8 cellular contexts compared by ENCODE assay signal in the genomic region with DNA sequence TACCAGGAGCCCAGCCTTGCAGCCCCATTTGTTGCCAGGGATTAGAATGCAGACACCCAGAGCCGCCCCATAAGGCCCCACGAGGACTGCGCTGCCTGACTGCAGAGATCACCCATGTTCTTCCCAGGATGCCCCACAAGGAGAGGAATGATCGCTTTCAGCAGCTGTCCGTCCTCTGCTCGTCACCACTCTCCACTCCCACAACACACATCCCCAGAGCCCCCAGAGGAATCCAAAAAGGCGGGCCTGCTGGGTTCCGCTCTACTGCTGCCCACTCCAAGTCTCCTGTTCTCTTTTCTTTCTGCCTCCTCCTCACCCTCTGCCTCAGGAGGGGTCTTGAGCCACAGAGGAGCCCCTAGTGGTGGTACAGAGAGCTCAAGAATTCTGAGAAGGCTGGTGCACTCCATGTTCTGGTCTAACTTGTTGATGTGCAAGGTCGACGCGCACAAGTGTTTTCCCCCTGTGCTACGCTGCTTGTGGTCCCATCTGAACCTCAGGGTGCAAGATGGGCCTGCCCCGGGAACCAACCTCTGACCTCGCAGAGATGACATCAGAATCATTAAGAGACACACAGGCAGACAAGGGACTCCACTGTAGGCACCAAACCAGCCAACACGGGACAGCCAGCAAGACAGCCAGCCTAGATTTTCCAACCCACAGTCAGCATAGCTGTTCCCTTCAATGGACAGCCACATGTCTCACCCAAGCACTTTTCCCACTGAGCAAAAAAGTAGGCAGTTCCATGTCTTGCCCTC. TPM values are rescaled to one million over a fixed set of nuclear protein-coding genes. Genes with fewer than 3 reads are reported as not detected.
DNase-seq lines count a peak whose midpoint lies in the region; ATAC-seq and TF ChIP-seq lines count a peak whose summit lies in the region.

No MANE protein-coding gene starts in this region.

- H3K27me3 Mint-ChIP-seq in CD4-positive, CD25-positive, alpha-beta regulatory T cell, result no peaks in the 10 kb centered on the region
- H3K27me3 Mint-ChIP-seq in endodermal cell (ENCODE audit: insufficient read depth) (no peaks in the 10 kb centered on the region), nephron progenitor cell (ENCODE audit: low read depth, poor library complexity) (no peaks in the 10 kb centered on the region)

- peak; percentile 41 for TF ChIP-seq CTCF in OCI-LY1 (IDR thresholded peaks at IDR 0.05; ENCODE audit: low read length)
- TF ChIP-seq CTCF in endodermal cell (conservative IDR thresholded peaks at IDR 0.05), result peak; percentile 78
- TF ChIP-seq CTCF in nephron progenitor cell (IDR thresholded peaks at IDR 0.05), result peak; percentile 51

- H3K4me3 ChIP-seq in CD4-positive, CD25-positive, alpha-beta regulatory T cell (ENCODE audit: low read depth, low read length), result no peak overlapping the region
- H3K4me3 ChIP-seq in OCI-LY1 (ENCODE audit: low read depth, low read length, poor library complexity, severe bottlenecking), result no peak overlapping the region
- H3K4me3 ChIP-seq in endodermal cell (ENCODE audit: low read length), result no peak overlapping the region

- no peaks in the 10 kb centered on the region for H3F3A ChIP-seq in OCI-LY1 (ENCODE audit: insufficient read depth, low read length)

- peak overlapping the region; percentile 47 for H3K27ac ChIP-seq in CD4-positive, CD25-positive, alpha-beta regulatory T cell (ENCODE audit: insufficient read depth, low read length, poor library complexity, severe bottlenecking)
- H3K27ac ChIP-seq in OCI-LY1 (ENCODE audit: low read depth, low read length, poor library complexity, severe bottlenecking), result no peak overlapping the region
- peak overlapping the region; percentile 90 for H3K27ac ChIP-seq in endodermal cell (ENCODE audit: low read depth, low read length)

- H3K4me3 Mint-ChIP-seq in CD4-positive, CD25-positive, alpha-beta regulatory T cell, result peak overlapping the region in 3 of 4 donors; percentile 21 to 39 (median 33)
- H3K4me3 Mint-ChIP-seq in endodermal cell (no peak overlapping the region), nephron progenitor cell (peak overlapping the region; percentile 60)

- H3K4me1 ChIP-seq in CD4-positive, CD25-positive, alpha-beta regulatory T cell (ENCODE audit: control insufficient read depth, insufficient read depth, low read length, poor library complexity, severe bottlenecking), result peaks cover 89% of the 10 kb centered on the region
- no peaks in the 10 kb centered on the region for H3K4me1 ChIP-seq in OCI-LY1 (ENCODE audit: insufficient read depth, low read length, severe bottlenecking)
- peaks cover 33% of the 10 kb centered on the region for H3K4me1 ChIP-seq in endodermal cell (ENCODE audit: control insufficient read depth, insufficient read depth, low read length)

- no peaks in the 10 kb centered on the region for H3K79me2 ChIP-seq in OCI-LY1 (ENCODE audit: insufficient read depth, low read length)

- peaks cover 33 to 88% (median 48%) of the 10 kb centered on the region in 4 donors for H3K4me1 Mint-ChIP-seq in CD4-positive, CD25-positive, alpha-beta regulatory T cell
- H3K4me1 Mint-ChIP-seq in endodermal cell, result peaks cover 54% of the 10 kb centered on the region
- H3K4me1 Mint-ChIP-seq in nephron progenitor cell, result peaks cover 77% of the 10 kb centered on the region

- ATAC-seq in CD4-positive, CD25-positive, alpha-beta regulatory T cell (ENCODE audit: low read depth in 2 of 2), result no peak
- no peak for ATAC-seq in sciatic nerve
- no peak for ATAC-seq in HG02798 (IDR thresholded peaks at IDR 0.05; ENCODE audit: poor library complexity, unreplicated experiment)
- no peak for ATAC-seq in GM18519 (IDR thresholded peaks at IDR 0.05; ENCODE audit: low FRiP score, unreplicated experiment)

- no peak for DNase-seq in CD4-positive, CD25-positive, alpha-beta regulatory T cell
- DNase-seq in endodermal cell (peak; percentile 87), nephron progenitor cell (peak; percentile 43), sciatic nerve (ENCODE audit: low spot score) (no peak), NCI-H1694 (lab: John Stamatoyannopoulos, UW) (no peak)

- H3K27me3 ChIP-seq in CD4-positive, CD25-positive, alpha-beta regulatory T cell (ENCODE audit: control insufficient read depth, insufficient read depth, low read length), result no peaks in the 10 kb centered on the region
- no peaks in the 10 kb centered on the region for H3K27me3 ChIP-seq in OCI-LY1 (ENCODE audit: insufficient read depth, low read length)
- no peaks in the 10 kb centered on the region for H3K27me3 ChIP-seq in endodermal cell (ENCODE audit: control insufficient read depth, insufficient read depth, low read length, poor library complexity, severe bottlenecking)

- H3K9ac ChIP-seq in OCI-LY1 (ENCODE audit: low read length), result no peak overlapping the region
- peak overlapping the region; percentile 21 for H3K9ac ChIP-seq in endodermal cell (ENCODE audit: extremely low read depth, low read length, poor library complexity, severe bottlenecking)

- H3K4me2 ChIP-seq in OCI-LY1 (ENCODE audit: low read length), result no peak overlapping the region

- no peaks in the 10 kb centered on the region for H3K36me3 Mint-ChIP-seq in CD4-positive, CD25-positive, alpha-beta regulatory T cell
- H3K36me3 Mint-ChIP-seq in endodermal cell (ENCODE audit: low read depth) (no peaks in the 10 kb centered on the region), nephron progenitor cell (ENCODE audit: low read depth) (no peaks in the 10 kb centered on the region)

- no peaks in the 10 kb centered on the region for H3K9me2 ChIP-seq in OCI-LY1 (ENCODE audit: low read depth, low read length)

- H2AFZ ChIP-seq in OCI-LY1 (ENCODE audit: low read length), result no peak overlapping the region

- no peaks in the 10 kb centered on the region for H3K9me3 ChIP-seq in CD4-positive, CD25-positive, alpha-beta regulatory T cell (ENCODE audit: control insufficient read depth in 2 of 2, low read length in 2 of 2)
- H3K9me3 ChIP-seq in OCI-LY1 (ENCODE audit: low read length) (no peaks in the 10 kb centered on the region), endodermal cell (ENCODE audit: control insufficient read depth, low read length) (no peaks in the 10 kb centered on the region)

- peak overlapping the region; percentile 81 to 91 (median 89) for H3K27ac Mint-ChIP-seq in CD4-positive, CD25-positive, alpha-beta regulatory T cell
- H3K27ac Mint-ChIP-seq in endodermal cell (peak overlapping the region; percentile 86), nephron progenitor cell (peak overlapping the region; percentile 98)

- intact Hi-C loops in sciatic nerve (cut with DNase I), result no loop called here

- H3K9me3 Mint-ChIP-seq in CD4-positive, CD25-positive, alpha-beta regulatory T cell, result no peaks in the 10 kb centered on the region
- no peaks in the 10 kb centered on the region for H3K9me3 Mint-ChIP-seq in endodermal cell
- no peaks in the 10 kb centered on the region for H3K9me3 Mint-ChIP-seq in nephron progenitor cell

- WGBS in endodermal cell (ENCODE audit: insufficient coverage in 1 of 2, insufficient read length in 1 of 2), 2 experiments, result 92 to 94% methylated on average over 9 to 15 of the region's 15 CpGs

- peaks cover 5% of the 10 kb centered on the region for H3K36me3 ChIP-seq in CD4-positive, CD25-positive, alpha-beta regulatory T cell (ENCODE audit: control insufficient read depth, insufficient read depth, low read length)
- no peaks in the 10 kb centered on the region for H3K36me3 ChIP-seq in OCI-LY1 (ENCODE audit: insufficient read depth, low read length)
- H3K36me3 ChIP-seq in endodermal cell (ENCODE audit: control insufficient read depth, insufficient read depth, low read length), result no peaks in the 10 kb centered on the region

- H4K20me1 ChIP-seq in OCI-LY1 (ENCODE audit: insufficient read depth, low read length), result no peaks in the 10 kb centered on the region

RNA-seq across cellular contexts. Expression of a gene that starts 30.0 kb away (rescaled TPM):
- 205 TPM for total RNA-seq in CD4-positive, CD25-positive, alpha-beta regulatory T cell
- polyA plus RNA-seq in CD4-positive, CD25-positive, alpha-beta regulatory T cell, result 10 to 100 TPM; 64.3 to 89.5 (median 73.5) TPM
- total RNA-seq in endodermal cell (10 to 100 TPM; 58.4 to 92.7 TPM), sciatic nerve (183 TPM)
- 42.1 TPM for polyA plus RNA-seq in endodermal cell (2013, experiment 1 of 2)
- polyA plus RNA-seq in endodermal cell (2013, experiment 2 of 2), result 44.5 TPM

RNA-seq across cellular contexts. Expression of a gene that starts 34.6 kb away (rescaled TPM):
- total RNA-seq in CD4-positive, CD25-positive, alpha-beta regulatory T cell, result 1,127 TPM
- polyA plus RNA-seq in CD4-positive, CD25-positive, alpha-beta regulatory T cell, result 1,000 to 10,000 TPM in 3 of 4 donors, 100 to 1,000 TPM in 1; 998 to 1,871 (median 1,438) TPM
- total RNA-seq in endodermal cell, result 1,000 to 10,000 TPM; 2,153 to 2,485 TPM
- polyA plus RNA-seq in endodermal cell (2013, experiment 1 of 2), result 3,202 TPM
- 2,907 TPM for polyA plus RNA-seq in endodermal cell (2013, experiment 2 of 2)
- total RNA-seq in sciatic nerve, result 760 TPM

RNA-seq across cellular contexts. Expression of a gene that starts 41.0 kb away (rescaled TPM):
- 115 TPM for total RNA-seq in CD4-positive, CD25-positive, alpha-beta regulatory T cell
- 10 to 100 TPM; 17.0 to 27.5 (median 20.9) TPM for polyA plus RNA-seq in CD4-positive, CD25-positive, alpha-beta regulatory T cell
- 100 to 1,000 TPM; 133 to 143 TPM for total RNA-seq in endodermal cell
- polyA plus RNA-seq in endodermal cell (2013, experiment 1 of 2), result 51.2 TPM
- 52.7 TPM for polyA plus RNA-seq in endodermal cell (2013, experiment 2 of 2)
- 82.6 TPM for total RNA-seq in sciatic nerve

RNA-seq across cellular contexts. Expression of a gene that starts 56.2 kb away (rescaled TPM):
- total RNA-seq in CD4-positive, CD25-positive, alpha-beta regulatory T cell, result 12,754 TPM
- polyA plus RNA-seq in CD4-positive, CD25-positive, alpha-beta regulatory T cell, result 100 to 1,000 TPM in 1 of 4 donors, 10 to 100 TPM in 1, not detected in 2; 49.3 to 132 TPM
- 1,000 to 10,000 TPM; 4,079 to 4,491 TPM for total RNA-seq in endodermal cell
- 4,451 TPM for polyA plus RNA-seq in endodermal cell (2013, experiment 1 of 2)
- polyA plus RNA-seq in endodermal cell (2013, experiment 2 of 2), result 8,189 TPM
- 15,390 TPM for total RNA-seq in sciatic nerve

RNA-seq across cellular contexts. Expression of a gene that starts 57.5 kb away (rescaled TPM):
- total RNA-seq in CD4-positive, CD25-positive, alpha-beta regulatory T cell, result 1,793 TPM
- polyA plus RNA-seq in CD4-positive, CD25-positive, alpha-beta regulatory T cell, result not detected
- total RNA-seq in endodermal cell (1,000 to 10,000 TPM; 4,032 to 4,837 TPM), sciatic nerve (1,748 TPM)
- 3,234 TPM for polyA plus RNA-seq in endodermal cell (2013, experiment 1 of 2)
- polyA plus RNA-seq in endodermal cell (2013, experiment 2 of 2), result 5,800 TPM

Comparison
In these comparisons a context has a peak if more than half of its experiments do, and no peak if none do; other contexts are left out.
1. DNase-seq: peak in endodermal cell (single experiment) and nephron progenitor cell (single experiment); none in CD4-positive, CD25-positive, alpha-beta regulatory T cell (0 of 3), sciatic nerve (single experiment) and NCI-H1694 (single experiment).
2. Peak in every context shown above with its lines, with median percentiles within 50 percentile points of each other: H3K27ac Mint-ChIP-seq and CTCF ChIP-seq.